Comparison of ENCODE assay signal across 1 cellular context in the genomic region with DNA sequence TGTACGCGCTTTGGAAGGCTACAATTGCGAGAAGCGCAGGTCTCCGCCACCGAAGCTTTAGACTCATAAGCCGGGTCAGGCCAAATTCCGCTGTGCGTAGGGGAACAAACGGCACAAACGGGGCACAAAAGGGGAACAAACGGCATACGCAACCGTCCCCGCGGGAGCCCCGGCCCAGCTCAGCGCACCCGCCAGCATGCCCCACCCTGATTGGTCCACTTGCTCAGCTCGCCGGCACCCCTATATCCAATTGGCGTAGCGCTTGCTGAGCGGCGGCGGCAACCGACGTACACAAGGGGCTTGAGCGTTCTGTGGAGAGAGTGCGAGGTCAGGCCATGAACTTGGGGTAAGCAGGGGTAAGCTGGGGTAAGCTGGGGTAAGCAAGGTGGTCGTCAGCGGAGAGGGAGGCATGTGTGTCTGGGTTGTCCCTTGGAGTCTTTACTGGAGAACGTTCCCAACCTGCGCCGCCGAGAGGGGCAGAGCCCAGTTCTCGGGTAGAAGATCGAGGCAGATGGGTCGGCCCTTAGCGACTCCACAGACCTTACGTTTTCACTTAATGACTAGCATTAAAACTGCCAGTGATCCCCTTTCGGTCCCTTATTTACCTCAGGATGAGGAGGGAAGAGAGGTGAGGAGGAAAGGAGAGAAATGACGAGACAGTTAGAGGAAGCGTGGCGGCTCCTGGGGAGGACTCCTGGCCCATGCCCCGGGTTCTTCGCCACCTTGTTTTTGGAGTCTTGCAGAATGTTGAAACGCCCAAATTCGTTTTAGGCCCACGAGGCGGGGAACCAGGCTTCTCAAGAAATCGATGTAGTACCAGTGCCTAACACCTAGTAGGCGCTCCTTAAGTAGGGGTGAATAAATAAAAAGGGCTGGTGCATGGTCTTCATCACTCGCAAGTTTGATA.
TF ChIP-seq lines count a peak whose summit lies in the region.

A gene (plus strand): TSS at position 268 of the 907 bp plus-strand sequence. CDS start 68 bp downstream, at position 336.

TF ChIP-seq in HepG2, 621 proteins besides CTCF, POLR2A, EP300 and RAD21 (continued from another document and continues in another):
- TF ChIP-seq, protein P1, sequence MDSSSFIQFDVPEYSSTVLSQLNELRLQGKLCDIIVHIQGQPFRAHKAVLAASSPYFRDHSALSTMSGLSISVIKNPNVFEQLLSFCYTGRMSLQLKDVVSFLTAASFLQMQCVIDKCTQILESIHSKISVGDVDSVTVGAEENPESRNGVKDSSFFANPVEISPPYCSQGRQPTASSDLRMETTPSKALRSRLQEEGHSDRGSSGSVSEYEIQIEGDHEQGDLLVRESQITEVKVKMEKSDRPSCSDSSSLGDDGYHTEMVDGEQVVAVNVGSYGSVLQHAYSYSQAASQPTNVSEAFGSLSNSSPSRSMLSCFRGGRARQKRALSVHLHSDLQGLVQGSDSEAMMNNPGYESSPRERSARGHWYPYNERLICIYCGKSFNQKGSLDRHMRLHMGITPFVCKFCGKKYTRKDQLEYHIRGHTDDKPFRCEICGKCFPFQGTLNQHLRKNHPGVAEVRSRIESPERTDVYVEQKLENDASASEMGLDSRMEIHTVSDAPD (CRISPR knock-in tag; IDR thresholded peaks at IDR 0.05), result no peak
- TF ChIP-seq ZNF343 (CRISPR knock-in tag; IDR thresholded peaks at IDR 0.05), result no peak
- TF ChIP-seq SMAD1 (CRISPR knock-in tag; IDR thresholded peaks at IDR 0.05; ENCODE audit: borderline replicate concordance, low read depth), result peak; percentile 71; the same call in 1 of the 2 replicates
- TF ChIP-seq HNRNPUL1 (IDR thresholded peaks at IDR 0.05; ENCODE audit: low read depth, low read length), result no peak
- no peak; the same call in 1 of the 2 replicates for TF ChIP-seq ZNF619 (CRISPR knock-in tag; IDR thresholded peaks at IDR 0.05)
- TF ChIP-seq, protein P2, sequence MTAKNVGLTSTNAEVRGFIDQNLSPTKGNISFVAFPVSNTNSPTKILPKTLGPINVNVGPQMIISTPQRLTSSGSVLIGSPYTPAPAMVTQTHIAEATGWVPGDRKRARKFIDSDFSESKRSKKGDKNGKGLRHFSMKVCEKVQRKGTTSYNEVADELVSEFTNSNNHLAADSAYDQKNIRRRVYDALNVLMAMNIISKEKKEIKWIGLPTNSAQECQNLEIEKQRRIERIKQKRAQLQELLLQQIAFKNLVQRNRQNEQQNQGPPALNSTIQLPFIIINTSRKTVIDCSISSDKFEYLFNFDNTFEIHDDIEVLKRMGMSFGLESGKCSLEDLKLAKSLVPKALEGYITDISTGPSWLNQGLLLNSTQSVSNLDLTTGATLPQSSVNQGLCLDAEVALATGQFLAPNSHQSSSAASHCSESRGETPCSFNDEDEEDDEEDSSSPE (CRISPR knock-in tag; IDR thresholded peaks at IDR 0.05), result peak; percentile 94
- peak; percentile 82; the same call in 1 of the 2 replicates for TF ChIP-seq ZNF138 (CRISPR knock-in tag; IDR thresholded peaks at IDR 0.05; ENCODE audit: low read depth)
- no peak for TF ChIP-seq ZBTB8A (CRISPR knock-in tag; IDR thresholded peaks at IDR 0.05; ENCODE audit: borderline replicate concordance, low read depth)
- TF ChIP-seq HNRNPK (IDR thresholded peaks at IDR 0.05; ENCODE audit: low read depth, low read length, poor library complexity, severe bottlenecking), result no peak
- TF ChIP-seq ZNF558 (CRISPR knock-in tag; IDR thresholded peaks at IDR 0.05; ENCODE audit: borderline replicate concordance), result no peak
- peak; percentile 55; the same call in 1 of the 2 replicates for TF ChIP-seq ZNF543 (CRISPR knock-in tag; IDR thresholded peaks at IDR 0.05)
- TF ChIP-seq ZNF17 (CRISPR knock-in tag; IDR thresholded peaks at IDR 0.05), result no peak
- TF ChIP-seq, protein P3, sequence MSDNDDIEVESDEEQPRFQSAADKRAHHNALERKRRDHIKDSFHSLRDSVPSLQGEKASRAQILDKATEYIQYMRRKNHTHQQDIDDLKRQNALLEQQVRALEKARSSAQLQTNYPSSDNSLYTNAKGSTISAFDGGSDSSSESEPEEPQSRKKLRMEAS (IDR thresholded peaks at IDR 0.05), result peak; percentile 95
- peak; percentile 90 for TF ChIP-seq ZFX (CRISPR knock-in tag; IDR thresholded peaks at IDR 0.05; ENCODE audit: low read depth)
- TF ChIP-seq ZNF766 (CRISPR knock-in tag; IDR thresholded peaks at IDR 0.05; ENCODE audit: borderline replicate concordance), result no peak
- TF ChIP-seq ZNF562 (CRISPR knock-in tag; IDR thresholded peaks at IDR 0.05; ENCODE audit: borderline replicate concordance), result no peak
- no peak for TF ChIP-seq CC2D1A (CRISPR knock-in tag; IDR thresholded peaks at IDR 0.05)
- TF ChIP-seq MAF1 (CRISPR knock-in tag; IDR thresholded peaks at IDR 0.05; ENCODE audit: borderline replicate concordance), result no peak
- TF ChIP-seq PRPF4 (IDR thresholded peaks at IDR 0.05; ENCODE audit: low read depth, low read length, poor library complexity, severe bottlenecking), result no peak
- no peak for TF ChIP-seq TBP (CRISPR knock-in tag; IDR thresholded peaks at IDR 0.05)
- TF ChIP-seq, protein P4, sequence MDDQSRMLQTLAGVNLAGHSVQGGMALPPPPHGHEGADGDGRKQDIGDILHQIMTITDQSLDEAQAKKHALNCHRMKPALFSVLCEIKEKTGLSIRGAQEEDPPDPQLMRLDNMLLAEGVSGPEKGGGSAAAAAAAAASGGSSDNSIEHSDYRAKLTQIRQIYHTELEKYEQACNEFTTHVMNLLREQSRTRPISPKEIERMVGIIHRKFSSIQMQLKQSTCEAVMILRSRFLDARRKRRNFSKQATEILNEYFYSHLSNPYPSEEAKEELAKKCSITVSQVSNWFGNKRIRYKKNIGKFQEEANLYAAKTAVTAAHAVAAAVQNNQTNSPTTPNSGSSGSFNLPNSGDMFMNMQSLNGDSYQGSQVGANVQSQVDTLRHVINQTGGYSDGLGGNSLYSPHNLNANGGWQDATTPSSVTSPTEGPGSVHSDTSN (CRISPR knock-in tag; IDR thresholded peaks at IDR 0.05; ENCODE audit: borderline replicate concordance), result no peak
- TF ChIP-seq ZNF501 (CRISPR knock-in tag; IDR thresholded peaks at IDR 0.05), result peak; percentile 86
- TF ChIP-seq, protein P5, sequence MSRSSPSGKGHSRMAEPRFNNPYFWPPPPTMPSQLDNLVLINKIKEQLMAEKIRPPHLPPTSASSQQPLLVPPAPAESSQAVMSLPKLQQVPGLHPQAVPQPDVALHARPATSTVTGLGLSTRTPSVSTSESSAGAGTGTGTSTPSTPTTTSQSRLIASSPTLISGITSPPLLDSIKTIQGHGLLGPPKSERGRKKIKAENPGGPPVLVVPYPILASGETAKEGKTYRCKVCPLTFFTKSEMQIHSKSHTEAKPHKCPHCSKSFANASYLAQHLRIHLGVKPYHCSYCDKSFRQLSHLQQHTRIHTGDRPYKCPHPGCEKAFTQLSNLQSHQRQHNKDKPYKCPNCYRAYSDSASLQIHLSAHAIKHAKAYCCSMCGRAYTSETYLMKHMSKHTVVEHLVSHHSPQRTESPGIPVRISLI (CRISPR knock-in tag; IDR thresholded peaks at IDR 0.05; ENCODE audit: borderline replicate concordance), result no peak
- 0 out of 2 replicates have a peak, but pooled peaks have one; percentile 58 for TF ChIP-seq DNMT1 (CRISPR knock-in tag; IDR thresholded peaks at IDR 0.05)
- TF ChIP-seq, protein P6, sequence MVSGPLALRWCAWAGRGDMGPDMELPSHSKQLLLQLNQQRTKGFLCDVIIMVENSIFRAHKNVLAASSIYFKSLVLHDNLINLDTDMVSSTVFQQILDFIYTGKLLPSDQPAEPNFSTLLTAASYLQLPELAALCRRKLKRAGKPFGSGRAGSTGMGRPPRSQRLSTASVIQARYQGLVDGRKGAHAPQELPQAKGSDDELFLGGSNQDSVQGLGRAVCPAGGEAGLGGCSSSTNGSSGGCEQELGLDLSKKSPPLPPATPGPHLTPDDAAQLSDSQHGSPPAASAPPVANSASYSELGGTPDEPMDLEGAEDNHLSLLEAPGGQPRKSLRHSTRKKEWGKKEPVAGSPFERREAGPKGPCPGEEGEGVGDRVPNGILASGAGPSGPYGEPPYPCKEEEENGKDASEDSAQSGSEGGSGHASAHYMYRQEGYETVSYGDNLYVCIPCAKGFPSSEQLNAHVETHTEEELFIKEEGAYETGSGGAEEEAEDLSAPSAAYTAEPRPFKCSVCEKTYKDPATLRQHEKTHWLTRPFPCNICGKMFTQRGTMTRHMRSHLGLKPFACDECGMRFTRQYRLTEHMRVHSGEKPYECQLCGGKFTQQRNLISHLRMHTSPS (CRISPR knock-in tag; IDR thresholded peaks at IDR 0.05; ENCODE audit: low read depth), result no peak
- no peak for TF ChIP-seq ZNF431 (CRISPR knock-in tag; IDR thresholded peaks at IDR 0.05; ENCODE audit: borderline replicate concordance, low read depth)
- TF ChIP-seq, protein P7, sequence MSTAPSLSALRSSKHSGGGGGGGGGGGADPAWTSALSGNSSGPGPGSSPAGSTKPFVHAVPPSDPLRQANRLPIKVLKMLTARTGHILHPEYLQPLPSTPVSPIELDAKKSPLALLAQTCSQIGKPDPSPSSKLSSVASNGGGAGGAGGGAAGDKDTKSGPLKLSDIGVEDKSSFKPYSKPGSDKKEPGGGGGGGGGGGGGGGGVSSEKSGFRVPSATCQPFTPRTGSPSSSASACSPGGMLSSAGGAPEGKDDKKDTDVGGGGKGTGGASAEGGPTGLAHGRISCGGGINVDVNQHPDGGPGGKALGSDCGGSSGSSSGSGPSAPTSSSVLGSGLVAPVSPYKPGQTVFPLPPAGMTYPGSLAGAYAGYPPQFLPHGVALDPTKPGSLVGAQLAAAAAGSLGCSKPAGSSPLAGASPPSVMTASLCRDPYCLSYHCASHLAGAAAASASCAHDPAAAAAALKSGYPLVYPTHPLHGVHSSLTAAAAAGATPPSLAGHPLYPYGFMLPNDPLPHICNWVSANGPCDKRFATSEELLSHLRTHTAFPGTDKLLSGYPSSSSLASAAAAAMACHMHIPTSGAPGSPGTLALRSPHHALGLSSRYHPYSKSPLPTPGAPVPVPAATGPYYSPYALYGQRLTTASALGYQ (CRISPR knock-in tag; IDR thresholded peaks at IDR 0.05), result no peak; the same call in 1 of the 2 replicates
- no peak; the same call in 1 of the 2 replicates for TF ChIP-seq ZNF263 (CRISPR knock-in tag; IDR thresholded peaks at IDR 0.05)
- TF ChIP-seq, protein P8, sequence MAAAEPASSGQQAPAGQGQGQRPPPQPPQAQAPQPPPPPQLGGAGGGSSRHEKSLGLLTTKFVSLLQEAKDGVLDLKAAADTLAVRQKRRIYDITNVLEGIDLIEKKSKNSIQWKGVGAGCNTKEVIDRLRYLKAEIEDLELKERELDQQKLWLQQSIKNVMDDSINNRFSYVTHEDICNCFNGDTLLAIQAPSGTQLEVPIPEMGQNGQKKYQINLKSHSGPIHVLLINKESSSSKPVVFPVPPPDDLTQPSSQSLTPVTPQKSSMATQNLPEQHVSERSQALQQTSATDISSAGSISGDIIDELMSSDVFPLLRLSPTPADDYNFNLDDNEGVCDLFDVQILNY (CRISPR knock-in tag; conservative IDR thresholded peaks at IDR 0.05), result no peak
- TF ChIP-seq CCDC6 (CRISPR knock-in tag; IDR thresholded peaks at IDR 0.05), result no peak
- TF ChIP-seq ZNF598 (CRISPR knock-in tag; IDR thresholded peaks at IDR 0.05; ENCODE audit: borderline replicate concordance), result no peak; the same call in 1 of the 2 replicates
- TF ChIP-seq, protein P9, sequence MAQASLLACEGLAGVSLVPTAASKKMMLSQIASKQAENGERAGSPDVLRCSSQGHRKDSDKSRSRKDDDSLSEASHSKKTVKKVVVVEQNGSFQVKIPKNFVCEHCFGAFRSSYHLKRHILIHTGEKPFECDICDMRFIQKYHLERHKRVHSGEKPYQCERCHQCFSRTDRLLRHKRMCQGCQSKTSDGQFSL (CRISPR knock-in tag; IDR thresholded peaks at IDR 0.05), result peak; percentile 52; the same call in 1 of the 2 replicates
- no peak for TF ChIP-seq U2AF1 (optimal IDR thresholded peaks at IDR 0.05; ENCODE audit: low read depth, low read length)
- no peak for TF ChIP-seq PHF5A (CRISPR knock-in tag; IDR thresholded peaks at IDR 0.05; ENCODE audit: low read depth, unreplicated experiment)
- TF ChIP-seq ZNF709 (CRISPR knock-in tag; IDR thresholded peaks at IDR 0.05), result peak; percentile 69; the same call in 1 of the 2 replicates
- TF ChIP-seq NCOR1 (IDR thresholded peaks at IDR 0.05; ENCODE audit: borderline replicate concordance, low read length), result no peak
- no peak for TF ChIP-seq ZNF460 (CRISPR knock-in tag; IDR thresholded peaks at IDR 0.05; ENCODE audit: borderline replicate concordance)
- TF ChIP-seq PTBP1 (IDR thresholded peaks at IDR 0.05; ENCODE audit: low read depth, low read length, poor library complexity, severe bottlenecking), result no peak
- TF ChIP-seq, protein P10, sequence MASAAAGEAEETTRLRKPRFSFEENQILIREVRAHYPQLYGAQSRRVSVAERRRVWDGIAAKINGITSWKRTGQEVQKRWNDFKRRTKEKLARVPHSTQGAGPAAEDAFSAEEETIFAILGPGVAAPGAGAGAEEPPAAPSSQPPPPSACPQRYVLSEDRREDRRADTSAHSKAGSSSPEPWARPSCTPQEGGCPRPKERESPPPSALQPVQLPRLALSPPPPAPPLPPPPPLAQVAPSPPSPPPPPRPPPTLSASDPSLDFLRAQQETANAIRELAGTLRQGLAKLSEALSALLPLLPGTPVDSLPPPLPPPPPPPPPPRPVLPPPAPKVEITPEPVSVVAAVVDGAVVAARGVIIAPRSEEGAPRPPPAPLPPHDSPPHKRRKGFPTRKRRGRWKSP (CRISPR knock-in tag; IDR thresholded peaks at IDR 0.05), result peak; percentile 73
- TF ChIP-seq WIZ (CRISPR knock-in tag; IDR thresholded peaks at IDR 0.05), result no peak
- peak; percentile 65; the same call in 1 of the 2 replicates for TF ChIP-seq ZNF253 (CRISPR knock-in tag; IDR thresholded peaks at IDR 0.05; ENCODE audit: borderline replicate concordance)
- TF ChIP-seq ZNF44 (CRISPR knock-in tag; IDR thresholded peaks at IDR 0.05), result no peak
- peak; percentile 66; the same call in 1 of the 2 replicates for TF ChIP-seq TAF1 (CRISPR knock-in tag; IDR thresholded peaks at IDR 0.05)
- TF ChIP-seq, protein P11, sequence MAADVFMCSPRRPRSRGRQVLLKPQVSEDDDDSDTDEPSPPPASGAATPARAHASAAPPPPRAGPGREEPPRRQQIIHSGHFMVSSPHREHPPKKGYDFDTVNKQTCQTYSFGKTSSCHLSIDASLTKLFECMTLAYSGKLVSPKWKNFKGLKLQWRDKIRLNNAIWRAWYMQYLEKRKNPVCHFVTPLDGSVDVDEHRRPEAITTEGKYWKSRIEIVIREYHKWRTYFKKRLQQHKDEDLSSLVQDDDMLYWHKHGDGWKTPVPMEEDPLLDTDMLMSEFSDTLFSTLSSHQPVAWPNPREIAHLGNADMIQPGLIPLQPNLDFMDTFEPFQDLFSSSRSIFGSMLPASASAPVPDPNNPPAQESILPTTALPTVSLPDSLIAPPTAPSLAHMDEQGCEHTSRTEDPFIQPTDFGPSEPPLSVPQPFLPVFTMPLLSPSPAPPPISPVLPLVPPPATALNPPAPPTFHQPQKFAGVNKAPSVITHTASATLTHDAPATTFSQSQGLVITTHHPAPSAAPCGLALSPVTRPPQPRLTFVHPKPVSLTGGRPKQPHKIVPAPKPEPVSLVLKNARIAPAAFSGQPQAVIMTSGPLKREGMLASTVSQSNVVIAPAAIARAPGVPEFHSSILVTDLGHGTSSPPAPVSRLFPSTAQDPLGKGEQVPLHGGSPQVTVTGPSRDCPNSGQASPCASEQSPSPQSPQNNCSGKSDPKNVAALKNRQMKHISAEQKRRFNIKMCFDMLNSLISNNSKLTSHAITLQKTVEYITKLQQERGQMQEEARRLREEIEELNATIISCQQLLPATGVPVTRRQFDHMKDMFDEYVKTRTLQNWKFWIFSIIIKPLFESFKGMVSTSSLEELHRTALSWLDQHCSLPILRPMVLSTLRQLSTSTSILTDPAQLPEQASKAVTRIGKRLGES (CRISPR knock-in tag; IDR thresholded peaks at IDR 0.05; ENCODE audit: borderline replicate concordance), result no peak
- no peak for TF ChIP-seq ZNF775 (CRISPR knock-in tag; IDR thresholded peaks at IDR 0.05; ENCODE audit: borderline replicate concordance)
- TF ChIP-seq EED (CRISPR knock-in tag; IDR thresholded peaks at IDR 0.05), result peak; percentile 68; the same call in 1 of the 2 replicates
